In genomic region chr14:75274899-75275569, GRCh38 we compare ENCODE assay signal across 9 cellular contexts. TPM values are rescaled to one million over a fixed set of nuclear protein-coding genes. Genes with fewer than 3 reads are reported as not detected.
DNase-seq lines count a peak whose midpoint lies in the region; ATAC-seq and TF ChIP-seq lines count a peak whose summit lies in the region.
"Had no signal": no experiment of that assay in that cellular context is flagged by ENCODE, and none has a peak within 500 bp of the region (broad histone marks: within the 10 kb centered on the region; RNA-seq: fewer than 3 reads in every experiment).

No MANE protein-coding gene starts in this region.

- H3K4me3 Mint-ChIP-seq in T-helper 2 cell treated with Interferon-gamma antibody and Interleukin-4, amounts not matched to agents 5 μg/mL and 100 μg/mL, for 36 hours: no peak overlapping the region
- H3K4me3 Mint-ChIP-seq in activated naive CD4-positive, alpha-beta T cell treated with anti-CD3 and anti-CD28 coated beads, Interleukin-2, amount 50 U/mL, for 24 hours: peak overlapping the region; percentile 8

- no peaks in the 10 kb centered on the region for H3K27me3 ChIP-seq in testis

- TF ChIP-seq POLR2A in testis (IDR thresholded peaks at IDR 0.05): no peak

- H3K4me3 ChIP-seq in testis: no peak overlapping the region

- peaks cover 30% of the 10 kb centered on the region for H3K4me1 Mint-ChIP-seq in T-helper 2 cell treated with Interferon-gamma antibody and Interleukin-4, amounts not matched to agents 5 μg/mL and 100 μg/mL, for 36 hours (ENCODE audit: low read depth)
- peaks cover 46% of the 10 kb centered on the region for H3K4me1 Mint-ChIP-seq in activated naive CD4-positive, alpha-beta T cell treated with anti-CD3 and anti-CD28 coated beads, Interleukin-2, amount 50 U/mL, for 24 hours

- no peak for TF ChIP-seq CTCF in testis (IDR thresholded peaks at IDR 0.05)

- no peak for ATAC-seq in left lobe of liver

- no peaks in the 10 kb centered on the region for H3K9me3 ChIP-seq in testis

- H3K27me3 Mint-ChIP-seq in T-helper 2 cell treated with Interferon-gamma antibody and Interleukin-4, amounts not matched to agents 5 μg/mL and 100 μg/mL, for 36 hours (ENCODE audit: low read depth): peaks cover 70% of the 10 kb centered on the region
- peaks cover 5% of the 10 kb centered on the region for H3K27me3 Mint-ChIP-seq in activated naive CD4-positive, alpha-beta T cell treated with anti-CD3 and anti-CD28 coated beads, Interleukin-2, amount 50 U/mL, for 24 hours

- no peaks in the 10 kb centered on the region for H3K36me3 Mint-ChIP-seq in T-helper 2 cell treated with Interferon-gamma antibody and Interleukin-4, amounts not matched to agents 5 μg/mL and 100 μg/mL, for 36 hours (ENCODE audit: low read depth)
- H3K36me3 Mint-ChIP-seq in activated naive CD4-positive, alpha-beta T cell treated with anti-CD3 and anti-CD28 coated beads, Interleukin-2, amount 50 U/mL, for 24 hours: no peaks in the 10 kb centered on the region

- no peaks in the 10 kb centered on the region for H3K36me3 ChIP-seq in testis (ENCODE audit: low read depth, missing control alignments)

- intact Hi-C loops in testis (cut with DNase I; ENCODE audit: low total_unique reads): no loop called here

- DNase-seq in T-helper 2 cell: peak in 3 of 5 experiments; percentile 53 to 90 (median 58)
- no peak for DNase-seq in T-helper 2 cell treated with Interferon-gamma antibody and Interleukin-4, amounts not matched to agents 5 μg/mL and 100 μg/mL, for 36 hours (ENCODE audit: low spot score)
- DNase-seq in left lobe of liver (ENCODE audit: low spot score): peak; percentile 63
- peak; percentile 64 for DNase-seq in testis
- DNase-seq in NCI-H446 (lab: John Stamatoyannopoulos, UW): no peak
- no peak for DNase-seq in amniotic stem cell (lab: John Stamatoyannopoulos, UW)
- no peak for DNase-seq in glomerular visceral epithelial cell (ENCODE audit: extremely low spot score)

- peaks cover 30% of the 10 kb centered on the region for H3K4me1 ChIP-seq in testis

- no peaks in the 10 kb centered on the region for H3K9me3 Mint-ChIP-seq in T-helper 2 cell treated with Interferon-gamma antibody and Interleukin-4, amounts not matched to agents 5 μg/mL and 100 μg/mL, for 36 hours
- no peaks in the 10 kb centered on the region for H3K9me3 Mint-ChIP-seq in activated naive CD4-positive, alpha-beta T cell treated with anti-CD3 and anti-CD28 coated beads, Interleukin-2, amount 50 U/mL, for 24 hours

- H3K27ac ChIP-seq in testis: peak overlapping the region; percentile 4 to 39
- H3K27ac ChIP-seq: 22Rv1 had no signal

- 84 to 89% methylated on average over 9 of the region's 9 CpGs for WGBS in testis, 2 donors

- no peak overlapping the region for H3K27ac Mint-ChIP-seq in T-helper 2 cell treated with Interferon-gamma antibody and Interleukin-4, amounts not matched to agents 5 μg/mL and 100 μg/mL, for 36 hours
- peak overlapping the region; percentile 27 for H3K27ac Mint-ChIP-seq in activated naive CD4-positive, alpha-beta T cell treated with anti-CD3 and anti-CD28 coated beads, Interleukin-2, amount 50 U/mL, for 24 hours

RNA-seq across cellular contexts. Expression of gene FOS, which starts 3.6 kb away (rescaled TPM):
- total RNA-seq in left lobe of liver (13.1 TPM), testis (10 to 100 TPM; 44.2 to 66.1 TPM)
- polyA plus RNA-seq in testis (ENCODE audit: insufficient read depth, low read depth, low replicate concordance): 247 TPM

Comparison
In these comparisons a context has a peak if more than half of its experiments do, and no peak if none do; other contexts are left out.
1. DNase-seq: peak in T-helper 2 cell (3 of 5), left lobe of liver (single experiment) and testis (single experiment); none in T-helper 2 cell treated with Interferon-gamma antibody and Interleukin-4, amounts not matched to agents 5 μg/mL and 100 μg/mL, for 36 hours (single experiment), NCI-H446 (0 of 2), amniotic stem cell (single experiment) and glomerular visceral epithelial cell (single experiment).